23 cellular contexts compared by ENCODE assay signal in the genomic region with DNA sequence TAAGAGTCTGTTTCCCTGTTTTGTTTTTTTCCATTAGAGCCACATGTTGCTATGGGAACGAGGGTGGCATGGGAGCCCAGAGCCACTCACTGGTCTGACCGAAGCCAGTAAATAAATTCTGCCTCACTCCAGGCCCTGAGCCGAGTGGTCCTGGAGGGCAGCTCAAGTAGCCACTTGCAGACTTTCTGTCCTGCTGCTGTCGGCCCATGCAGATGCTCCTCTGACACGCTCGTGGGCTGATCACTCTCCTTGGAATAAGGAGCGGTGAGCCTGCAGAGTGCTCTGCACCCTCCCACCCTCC.
DNase-seq lines count a peak whose midpoint lies in the region; ATAC-seq and TF ChIP-seq lines count a peak whose summit lies in the region.
"Had no signal": no experiment of that assay in that cellular context is flagged by ENCODE, and none has a peak within 500 bp of the region (broad histone marks: within the 10 kb centered on the region; RNA-seq: fewer than 3 reads in every experiment).

No MANE protein-coding gene starts in this region.

- no peak for TF ChIP-seq CTCF in osteocyte (IDR thresholded peaks at IDR 0.05)

- H3K4me1 Mint-ChIP-seq in osteocyte (ENCODE audit: unreplicated experiment): no peaks in the 10 kb centered on the region
- H3K4me1 Mint-ChIP-seq: activated CD4-positive, alpha-beta T cell treated with anti-CD3 and anti-CD28 coated beads, Interleukin-2, amount 10 ng/mL, durations not matched to agents 24 days and 14 days; activated naive CD8-positive, alpha-beta T cell treated with anti-CD3 and anti-CD28 coated beads, Interleukin-2, amount 10 ng/mL, durations not matched to agents 7 days and 5 days had no signal

- no peak for ATAC-seq in HG03196 (IDR thresholded peaks at IDR 0.05; ENCODE audit: unreplicated experiment)
- ATAC-seq: CD8-positive, alpha-beta T cell; gastroesophageal sphincter had no signal

- no peaks in the 10 kb centered on the region for H3K9me3 Mint-ChIP-seq in osteocyte (ENCODE audit: unreplicated experiment)
- H3K9me3 Mint-ChIP-seq: activated CD4-positive, alpha-beta T cell treated with anti-CD3 and anti-CD28 coated beads, Interleukin-2, amount 10 ng/mL, durations not matched to agents 24 days and 14 days; activated naive CD8-positive, alpha-beta T cell treated with anti-CD3 and anti-CD28 coated beads, Interleukin-2, amount 10 ng/mL, durations not matched to agents 7 days and 5 days; CD8-positive, alpha-beta T cell; T-helper 1 cell treated with Interleukin-12 subunit alpha and Interleukin-12 subunit beta and Interleukin-4 antibody, amounts not matched to agents 30 μg/mL and 1 μg/mL, for 36 hours had no signal

- peak; percentile 82 for DNase-seq in DMS79 (lab: John Stamatoyannopoulos, UW)
- DNase-seq in H7: peak; percentile 13
- DNase-seq in caudate nucleus (lab: John Stamatoyannopoulos, UW): peak in 8 of 61 donors; percentile 20 to 52 (median 29)
- DNase-seq in osteocyte (ENCODE audit: extremely low spot score, unreplicated experiment): peak; percentile 74
- DNase-seq in foreskin melanocyte: no peak
- no peak for DNase-seq in NCI-H2171 treated with DMSO at 0.1 percent for 48 hours (lab: John Stamatoyannopoulos, UW)
- DNase-seq: activated CD4-positive, alpha-beta T cell treated with anti-CD3 and anti-CD28 coated beads, Interleukin-2, amount 10 ng/mL, durations not matched to agents 24 days and 14 days; activated effector memory CD4-positive, alpha-beta T cell treated with Interleukin-2 at 50 U/mL for 16 hours; activated naive CD8-positive, alpha-beta T cell treated with anti-CD3 and anti-CD28 coated beads, Interleukin-2, amount 10 ng/mL, durations not matched to agents 7 days and 5 days; effector memory CD4-positive, alpha-beta T cell; esophagus squamous epithelium; mammary epithelial cell; NCI-H446 treated with DMSO at 0.1 percent for 48 hours; retina; stimulated activated CD4-positive, alpha-beta T cell treated with anti-CD3 and anti-CD28 coated beads, Interleukin-4, amount 100 ng/mL, for 1 hour; stimulated activated naive CD4-positive, alpha-beta T cell; thyroid gland had no signal

- no peak overlapping the region for H3K4me3 Mint-ChIP-seq in osteocyte (ENCODE audit: unreplicated experiment)
- H3K4me3 Mint-ChIP-seq: activated CD4-positive, alpha-beta T cell treated with anti-CD3 and anti-CD28 coated beads, Interleukin-2, amount 10 ng/mL, durations not matched to agents 24 days and 14 days; activated naive CD8-positive, alpha-beta T cell treated with anti-CD3 and anti-CD28 coated beads, Interleukin-2, amount 10 ng/mL, durations not matched to agents 7 days and 5 days; CD8-positive, alpha-beta T cell; T-helper 1 cell treated with Interleukin-12 subunit alpha and Interleukin-12 subunit beta and Interleukin-4 antibody, amounts not matched to agents 30 μg/mL and 1 μg/mL, for 36 hours had no signal

- H3K36me3 Mint-ChIP-seq in osteocyte (ENCODE audit: unreplicated experiment): peaks cover 1% of the 10 kb centered on the region
- H3K36me3 Mint-ChIP-seq: activated naive CD8-positive, alpha-beta T cell treated with anti-CD3 and anti-CD28 coated beads, Interleukin-2, amount 10 ng/mL, durations not matched to agents 7 days and 5 days had no signal

- H3K27ac Mint-ChIP-seq in osteocyte (ENCODE audit: unreplicated experiment): no peak overlapping the region
- H3K27ac Mint-ChIP-seq: activated CD4-positive, alpha-beta T cell treated with anti-CD3 and anti-CD28 coated beads, Interleukin-2, amount 10 ng/mL, durations not matched to agents 24 days and 14 days; CD8-positive, alpha-beta T cell; T-helper 1 cell treated with Interleukin-12 subunit alpha and Interleukin-12 subunit beta and Interleukin-4 antibody, amounts not matched to agents 30 μg/mL and 1 μg/mL, for 36 hours had no signal

- no peaks in the 10 kb centered on the region for H3K36me3 ChIP-seq in H7 (replicated peaks; ENCODE audit: control insufficient read depth, insufficient read depth, low read length)
- H3K36me3 ChIP-seq: SJSA1, thyroid gland had no signal

- no peak overlapping the region for H3K4me3 ChIP-seq in H7 (ENCODE audit: insufficient read depth, low read depth, low read length)
- H3K4me3 ChIP-seq: esophagus squamous epithelium, gastroesophageal sphincter, SJSA1, thyroid gland had no signal

- peak overlapping the region; percentile 46 for H3K27ac ChIP-seq in caudate nucleus (ENCODE audit: low read depth, low read length)
- H3K27ac ChIP-seq: esophagus squamous epithelium, gastroesophageal sphincter, HL-60, SJSA1, thyroid gland had no signal

- H3K27me3 Mint-ChIP-seq in osteocyte (ENCODE audit: unreplicated experiment): no peaks in the 10 kb centered on the region
- H3K27me3 Mint-ChIP-seq: activated CD4-positive, alpha-beta T cell treated with anti-CD3 and anti-CD28 coated beads, Interleukin-2, amount 10 ng/mL, durations not matched to agents 24 days and 14 days; activated naive CD8-positive, alpha-beta T cell treated with anti-CD3 and anti-CD28 coated beads, Interleukin-2, amount 10 ng/mL, durations not matched to agents 7 days and 5 days had no signal

- no peaks in the 10 kb centered on the region for H3K27me3 ChIP-seq in H7 (ENCODE audit: control insufficient read depth, insufficient read depth, low read length)
- H3K27me3 ChIP-seq: esophagus squamous epithelium, gastroesophageal sphincter, SJSA1, thyroid gland had no signal

Comparison
In these comparisons a context has a peak if more than half of its experiments do, and no peak if none do; other contexts are left out.
1. DNase-seq: peak in DMS79 (single experiment), H7 (single experiment) and osteocyte (single experiment); none in foreskin melanocyte (single experiment) and NCI-H2171 treated with DMSO at 0.1 percent for 48 hours (single experiment).